ENCODE assay signal across 12 cellular contexts in genomic region chr7:100886936-100887185, GRCh38. TPM values are rescaled to one million over a fixed set of nuclear protein-coding genes. Genes with fewer than 3 reads are reported as not detected.
DNase-seq lines count a peak whose midpoint lies in the region; FAIRE-seq and TF ChIP-seq lines count a peak whose summit lies in the region.
"Had no signal": no experiment of that assay in that cellular context is flagged by ENCODE, and none has a peak within 500 bp of the region (broad histone marks: within the 10 kb centered on the region; RNA-seq: fewer than 3 reads in every experiment).

No MANE protein-coding gene starts in this region.

- BruUV-seq in Caco-2 (replicated peaks; lab: Mats Ljungman, UMichigan): no TSS peak

- H3K9me3 Mint-ChIP-seq in Caco-2 (ENCODE audit: unreplicated experiment) (no peaks in the 10 kb centered on the region), neural crest cell (no peaks in the 10 kb centered on the region)
- H3K9me3 Mint-ChIP-seq in activated naive CD8-positive, alpha-beta T cell treated with anti-CD3 and anti-CD28 coated beads for 36 hours: no peaks in the 10 kb centered on the region

- no peak for DNase-seq in Caco-2
- DNase-seq in activated naive CD8-positive, alpha-beta T cell treated with anti-CD3 and anti-CD28 coated beads for 36 hours: no peak
- DNase-seq in neural crest cell (ENCODE audit: low read depth, low spot score): no peak
- DNase-seq in DMS53 treated with DMSO at 0.1 percent for 48 hours (lab: John Stamatoyannopoulos, UW; ENCODE audit: unreplicated experiment): no peak
- no peak for DNase-seq in frontal cortex (ENCODE audit: low spot score in 2 of 2)
- no peak for DNase-seq in DMS 273 treated with DMSO at 0.1 percent for 48 hours (lab: John Stamatoyannopoulos, UW)
- DNase-seq: aorta, heart right ventricle, NCI-H1436 treated with DMSO at 0.1 percent for 48 hours, substantia nigra had no signal

- H3K4me1 Mint-ChIP-seq in Caco-2 (ENCODE audit: low read depth, unreplicated experiment) (peaks cover 61% of the 10 kb centered on the region), neural crest cell (peaks cover 41% of the 10 kb centered on the region)
- peaks cover 56% of the 10 kb centered on the region for H3K4me1 Mint-ChIP-seq in activated naive CD8-positive, alpha-beta T cell treated with anti-CD3 and anti-CD28 coated beads for 36 hours

- H3K27ac ChIP-seq in HUES6 (ENCODE audit: low read depth, low read length): no peak overlapping the region

- H3K36me3 Mint-ChIP-seq in Caco-2 (ENCODE audit: insufficient read depth, unreplicated experiment): peaks cover 86% of the 10 kb centered on the region
- peaks cover 43% of the 10 kb centered on the region for H3K36me3 Mint-ChIP-seq in activated naive CD8-positive, alpha-beta T cell treated with anti-CD3 and anti-CD28 coated beads for 36 hours
- H3K36me3 Mint-ChIP-seq in neural crest cell (ENCODE audit: low read depth): peaks cover 28% of the 10 kb centered on the region

- H3K27ac Mint-ChIP-seq in Caco-2 (ENCODE audit: unreplicated experiment) (peak overlapping the region; percentile 68), neural crest cell (ENCODE audit: unreplicated experiment) (no peak overlapping the region)
- peak overlapping the region; percentile 91 for H3K27ac Mint-ChIP-seq in activated naive CD8-positive, alpha-beta T cell treated with anti-CD3 and anti-CD28 coated beads for 36 hours

- TF ChIP-seq CTCF in Caco-2 (IDR thresholded peaks at IDR 0.05; ENCODE audit: insufficient read depth in 1 of 2, low read depth in 1 of 2, low read length in 1 of 2, severe bottlenecking in 1 of 2, unreplicated experiment in 1 of 2) (no peak), neural crest cell (conservative IDR thresholded peaks at IDR 0.05) (no peak)

- no peak overlapping the region for H3K4me3 ChIP-seq in Caco-2 (ENCODE audit: low read depth, low read length)
- no peak overlapping the region for H3K4me3 ChIP-seq in HUES6 (ENCODE audit: low read depth, low read length)

- H3K4me1 ChIP-seq in Caco-2 (peaks cover 21% of the 10 kb centered on the region), HUES6 (ENCODE audit: control insufficient read depth, insufficient read depth, low read length) (peaks cover 27% of the 10 kb centered on the region)

- H3K27me3 ChIP-seq in Caco-2 (replicated peaks; ENCODE audit: control insufficient read depth, insufficient read depth, low read length): no peaks in the 10 kb centered on the region
- no peaks in the 10 kb centered on the region for H3K27me3 ChIP-seq in HUES6 (ENCODE audit: control insufficient read depth, insufficient read depth, low read length)

- CTCF ChIA-PET in Caco-2 (lab: Charles Lee): no interaction called here

- intact Hi-C loops in Caco-2 (cut with micrococcal nuclease; ENCODE audit: unreplicated experiment): no loop called here

- POLR2A ChIA-PET in Caco-2 (lab: Charles Lee): interaction anchor here (0.5 to 1.6 kb wide), 3 partner anchors 12 to 748 kb away, joined by 3 to 18 read pairs (median 3); partner anchors contain the start of genes POP7 and SRRT

- H3K9me3 ChIP-seq in Caco-2 (no peaks in the 10 kb centered on the region), HUES6 (ENCODE audit: control insufficient read depth, insufficient read depth, low read depth, low read length) (no peaks in the 10 kb centered on the region)
- H3K9me3 ChIP-seq: heart right ventricle had no signal

- no peak overlapping the region for H3K4me3 Mint-ChIP-seq in Caco-2 (ENCODE audit: unreplicated experiment)
- H3K4me3 Mint-ChIP-seq in activated naive CD8-positive, alpha-beta T cell treated with anti-CD3 and anti-CD28 coated beads for 36 hours: peak overlapping the region; percentile 87
- peak overlapping the region; percentile 90 for H3K4me3 Mint-ChIP-seq in neural crest cell

- peak overlapping the region; percentile 17 for H3K9ac ChIP-seq in HUES6 (ENCODE audit: low read length)

- H3K36me3 ChIP-seq in Caco-2 (ENCODE audit: control insufficient read depth, insufficient read depth, low read length) (peaks cover 5% of the 10 kb centered on the region), HUES6 (ENCODE audit: control insufficient read depth, insufficient read depth, low read length) (peaks cover 69% of the 10 kb centered on the region)

- no peak for FAIRE-seq in frontal cortex (lab: Jason Lieb, UNC)
- FAIRE-seq: endometrium had no signal

- H3K27me3 Mint-ChIP-seq in Caco-2 (ENCODE audit: insufficient read depth, unreplicated experiment) (no peaks in the 10 kb centered on the region), neural crest cell (ENCODE audit: low read depth) (peaks cover 11% of the 10 kb centered on the region)
- peaks cover 17% of the 10 kb centered on the region for H3K27me3 Mint-ChIP-seq in activated naive CD8-positive, alpha-beta T cell treated with anti-CD3 and anti-CD28 coated beads for 36 hours

RNA-seq across cellular contexts. Expression of gene UFSP1, which starts 2.7 kb away (rescaled TPM):
- total RNA-seq in Caco-2 (2022): 4.6 and 5.3 TPM in 2 replicates
- total RNA-seq in activated naive CD8-positive, alpha-beta T cell treated with anti-CD3 and anti-CD28 coated beads for 36 hours: 1 to 10 TPM; 1.7 to 2.3 TPM
- total RNA-seq in neural crest cell: 4.4 and 4.6 TPM in 2 replicates
- 3.7 TPM for total RNA-seq in frontal cortex

RNA-seq across cellular contexts. Expression of gene ACHE, which starts 8.8 kb away (rescaled TPM):
- total RNA-seq in Caco-2 (2022) (16.5 and 19.0 TPM in 2 replicates), neural crest cell (1.7 and 2.0 TPM in 2 replicates), frontal cortex (11.0 TPM)
- under 1 TPM in 1 of 2 experiments, not detected in 1; 0.14 TPM for total RNA-seq in activated naive CD8-positive, alpha-beta T cell treated with anti-CD3 and anti-CD28 coated beads for 36 hours

RNA-seq across cellular contexts. Expression of gene SRRT, which starts 12.0 kb away (rescaled TPM):
- 211 and 243 TPM in 2 replicates for total RNA-seq in Caco-2 (2022)
- 100 to 1,000 TPM; 296 to 297 TPM for total RNA-seq in activated naive CD8-positive, alpha-beta T cell treated with anti-CD3 and anti-CD28 coated beads for 36 hours
- 330 and 356 TPM in 2 replicates for total RNA-seq in neural crest cell
- total RNA-seq in frontal cortex: 23.2 TPM

RNA-seq across cellular contexts. Expression of gene TRIP6, which starts 19.7 kb away (rescaled TPM):
- 66.6 and 75.5 TPM in 2 replicates for total RNA-seq in Caco-2 (2022)
- 10 to 100 TPM; 44.2 to 45.1 TPM for total RNA-seq in activated naive CD8-positive, alpha-beta T cell treated with anti-CD3 and anti-CD28 coated beads for 36 hours
- 34.8 and 39.7 TPM in 2 replicates for total RNA-seq in neural crest cell
- 4.1 TPM for total RNA-seq in frontal cortex

RNA-seq across cellular contexts. Expression of gene SLC12A9, which starts 34.3 kb away (rescaled TPM):
- 59.0 and 60.7 TPM in 2 replicates for total RNA-seq in Caco-2 (2022)
- total RNA-seq in activated naive CD8-positive, alpha-beta T cell treated with anti-CD3 and anti-CD28 coated beads for 36 hours: 10 to 100 TPM; 13.4 to 14.6 TPM
- total RNA-seq in neural crest cell: 25.2 and 27.7 TPM in 2 replicates
- 18.3 TPM for total RNA-seq in frontal cortex
